Comparison of ENCODE assay signal across 8 cellular contexts in genomic region chr12:122895290-122895689, GRCh38. TPM values are rescaled to one million over a fixed set of nuclear protein-coding genes. Genes with fewer than 3 reads are reported as not detected.
A peak's percentile ranks its signal among the peaks of the same experiment; 100 is the strongest.
DNase-seq lines count a peak whose midpoint lies in the region; ATAC-seq and TF ChIP-seq lines count a peak whose summit lies in the region.

No MANE protein-coding gene starts in this region.

- peaks cover 62% of the 10 kb centered on the region for H3F3A ChIP-seq in MM.1S (ENCODE audit: insufficient read depth, low read length)

- CTCF ChIA-PET in AG04449 (lab: Yijun Ruan, JAX) = interaction anchor here (0.7 to 7.9 kb wide), 7 partner anchors 10 to 102 kb away, joined by 3 to 46 read pairs (median 6); no protein-coding TSS in a partner anchor

- intact Hi-C loops in dorsolateral prefrontal cortex (cut with DNase I) = loop anchor here (5.0 to 10.0 kb wide), 2 partner anchors 50 to 52 kb away; no protein-coding TSS in a partner anchor

- H3K36me3 ChIP-seq in MM.1S (replicated peaks; ENCODE audit: insufficient read depth, low read length) (no peaks in the 10 kb centered on the region), muscle layer of colon (ENCODE audit: insufficient read depth, low read length) (no peaks in the 10 kb centered on the region)

- no peak for DNase-seq in AG04449 (ENCODE audit: low read depth, low spot score)
- DNase-seq in MM.1S = no peak
- DNase-seq in dorsolateral prefrontal cortex = peak in 1 of 10 donors; percentile 8
- no peak for DNase-seq in NCI-H2171 (lab: John Stamatoyannopoulos, UW)
- DNase-seq in NOMO-1 treated with dmso at 0.1 percent for 144 hours (lab: John Stamatoyannopoulos, UW; ENCODE audit: unreplicated experiment) = no peak
- DNase-seq in OCI-M2 (lab: John Stamatoyannopoulos, UW; ENCODE audit: unreplicated experiment) = no peak

- peaks cover 70% of the 10 kb centered on the region for H3K79me2 ChIP-seq in MM.1S (ENCODE audit: low read length)

- H3K4me1 ChIP-seq in MM.1S (ENCODE audit: low read length) (peaks cover 34% of the 10 kb centered on the region), muscle layer of colon (ENCODE audit: insufficient read depth, low read length) (peaks cover 26% of the 10 kb centered on the region)

- peak overlapping the region; percentile 100 for H3K9ac ChIP-seq in MM.1S (ENCODE audit: low read length)
- peak overlapping the region; percentile 92 for H3K9ac ChIP-seq in muscle layer of colon (ENCODE audit: low read length)

- peak overlapping the region; percentile 80 for H3K4me3 ChIP-seq in AG04449 (ENCODE audit: low read depth, low read length)
- peak overlapping the region; percentile 83 for H3K4me3 ChIP-seq in MM.1S (ENCODE audit: low read length)
- H3K4me3 ChIP-seq in dorsolateral prefrontal cortex = peak overlapping the region; percentile 61 to 90 (median 78)
- H3K4me3 ChIP-seq in muscle layer of colon (ENCODE audit: low read depth in 1 of 2, low read length in 2 of 2) = peak overlapping the region; percentile 75 to 92

- no peaks in the 10 kb centered on the region for H3K27me3 ChIP-seq in MM.1S (replicated peaks; ENCODE audit: insufficient read depth, low read length)
- no peaks in the 10 kb centered on the region for H3K27me3 ChIP-seq in dorsolateral prefrontal cortex
- H3K27me3 ChIP-seq in muscle layer of colon (ENCODE audit: control insufficient read depth in 1 of 2, insufficient read depth in 2 of 2, low read length in 2 of 2) = no peaks in the 10 kb centered on the region

- no peaks in the 10 kb centered on the region; the same call in 1 of the 2 replicates for H4K20me1 ChIP-seq in MM.1S (ENCODE audit: insufficient read depth, low read length)

- H3K27ac ChIP-seq in MM.1S (ENCODE audit: low read length) (peak overlapping the region; percentile 98), dorsolateral prefrontal cortex (peak overlapping the region in 56 of 59 donors; percentile 19 to 93 (median 82)), muscle layer of colon (ENCODE audit: low read depth, low read length) (peak overlapping the region; percentile 89)

- no peak for TF ChIP-seq CTCF in AG04449 (IDR thresholded peaks at IDR 0.05; ENCODE audit: insufficient read depth, low read length, missing control alignments)
- no peak for TF ChIP-seq CTCF in MM.1S (IDR thresholded peaks at IDR 0.05; ENCODE audit: low read length)
- TF ChIP-seq CTCF in dorsolateral prefrontal cortex (IDR thresholded peaks at IDR 0.05 in 54 of 56, conservative IDR thresholded peaks at IDR 0.05 in 2 of 56; ENCODE audit: low read depth in 1 of 56, partially characterized antibody in 56 of 56) = no peak

- H3K4me2 ChIP-seq in MM.1S (ENCODE audit: low read depth, low read length) = peak overlapping the region; percentile 92

- H3K9me3 ChIP-seq in MM.1S (replicated peaks; ENCODE audit: insufficient read depth, low read length) (no peaks in the 10 kb centered on the region), muscle layer of colon (ENCODE audit: low read length) (no peaks in the 10 kb centered on the region)

- no peaks in the 10 kb centered on the region for H3K9me2 ChIP-seq in MM.1S (replicated peaks; ENCODE audit: insufficient read depth, low read length)

- POLR2A ChIA-PET in AG04449 (lab: Yijun Ruan, JAX) = no interaction called here

- H2AFZ ChIP-seq in MM.1S (ENCODE audit: low read length) = no peak overlapping the region

- no peak for ATAC-seq in GM21367 (IDR thresholded peaks at IDR 0.05; ENCODE audit: unreplicated experiment)

RNA-seq across cellular contexts. Expression of gene VPS37B, which starts 0.6 kb away (rescaled TPM):
- 10 to 100 TPM; 15.8 to 35.3 (median 22.0) TPM for total RNA-seq in dorsolateral prefrontal cortex
